Comparison of ENCODE assay signal across 8 cellular contexts in the genomic region with DNA sequence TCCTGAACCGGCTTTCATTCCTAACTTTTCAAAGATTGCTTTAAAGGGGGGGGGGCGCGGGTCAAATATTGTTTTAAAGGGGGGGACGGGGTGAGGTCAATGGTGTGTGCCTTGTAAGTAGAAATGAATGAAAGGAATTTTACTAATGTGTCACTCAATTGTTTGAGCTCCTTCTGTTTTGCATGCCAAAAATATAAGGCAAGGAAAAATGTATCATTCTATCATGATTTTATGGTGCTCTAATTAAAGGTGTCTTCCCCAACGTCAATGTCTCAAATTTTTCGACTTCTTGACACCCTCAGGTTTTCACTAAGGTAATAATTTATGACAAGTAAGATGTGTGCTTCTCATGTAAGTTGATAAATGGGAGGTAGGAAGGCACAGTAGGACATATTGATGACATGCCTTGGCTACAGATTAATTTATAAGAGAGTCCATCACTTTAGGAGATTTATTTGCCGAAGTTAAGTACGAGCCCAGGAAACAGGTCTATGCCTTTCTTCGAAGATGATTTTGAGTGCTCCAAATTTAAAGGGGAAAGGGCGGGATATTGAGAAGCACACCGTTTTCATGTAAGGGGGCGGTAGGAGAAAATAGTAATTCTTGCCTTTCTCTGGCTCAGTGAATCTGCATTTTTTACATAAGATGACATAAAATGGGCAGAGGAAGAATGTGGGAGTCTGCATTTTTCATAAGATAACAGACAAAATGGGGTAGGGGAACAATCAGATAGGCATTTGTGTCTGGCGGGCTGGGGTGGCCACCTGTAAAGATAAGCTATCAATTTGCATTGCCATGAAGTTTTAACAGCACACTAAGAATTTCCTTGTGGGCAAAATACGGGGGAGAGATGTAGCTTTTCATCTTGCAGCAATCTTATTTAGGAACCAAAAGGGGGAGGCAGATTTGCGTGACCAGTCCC. TPM values are rescaled to one million over a fixed set of nuclear protein-coding genes. Genes with fewer than 3 reads are reported as not detected.
A peak's percentile ranks its signal among the peaks of the same experiment; 100 is the strongest.
DNase-seq lines count a peak whose midpoint lies in the region; ATAC-seq and TF ChIP-seq lines count a peak whose summit lies in the region.

No MANE protein-coding gene starts in this region.

- intact Hi-C loops in breast epithelium (cut with DNase I; ENCODE audit: low total_unique reads): loop anchor here (5.0 kb wide), 1 partner anchor 138 kb away; no protein-coding TSS in a partner anchor

- H3K36me3 ChIP-seq in breast epithelium (no peaks in the 10 kb centered on the region), mesodermal cell (ENCODE audit: control insufficient read depth, insufficient read depth, low read length) (peaks cover 4% of the 10 kb centered on the region)

- H3K36me3 Mint-ChIP-seq in stimulated activated naive CD8-positive, alpha-beta T cell treated with anti-CD3 and anti-CD28 coated beads, Interleukin-15, Interleukin-2, amounts not matched to agents 100 ng/mL and 50 ng/mL, for 24 hours (ENCODE audit: low read depth): peaks cover 7% of the 10 kb centered on the region

- no peaks in the 10 kb centered on the region for H3K27me3 Mint-ChIP-seq in stimulated activated naive CD8-positive, alpha-beta T cell treated with anti-CD3 and anti-CD28 coated beads, Interleukin-15, Interleukin-2, amounts not matched to agents 100 ng/mL and 50 ng/mL, for 24 hours

- H3K4me1 ChIP-seq in breast epithelium (peaks cover 0 to 6% of the 10 kb centered on the region in 2 donors), mesodermal cell (ENCODE audit: control insufficient read depth, insufficient read depth, low read length, poor library complexity, severe bottlenecking) (peaks cover 9% of the 10 kb centered on the region)

- 10 to 13% methylated on average over 9 of the region's 15 CpGs for WGBS in mesodermal cell (ENCODE audit: insufficient coverage in 2 of 2), 2 experiments

- H3K4me1 Mint-ChIP-seq in stimulated activated naive CD8-positive, alpha-beta T cell treated with anti-CD3 and anti-CD28 coated beads, Interleukin-15, Interleukin-2, amounts not matched to agents 100 ng/mL and 50 ng/mL, for 24 hours (ENCODE audit: low read depth): peaks cover 47% of the 10 kb centered on the region

- H3K4me3 ChIP-seq in breast epithelium: peak overlapping the region; percentile 68 to 99 (median 82)
- peak overlapping the region; percentile 94 for H3K4me3 ChIP-seq in mesodermal cell (ENCODE audit: extremely low read depth, insufficient read depth, low read length, poor library complexity, severe bottlenecking)

- DNase-seq in stimulated activated naive CD8-positive, alpha-beta T cell treated with anti-CD3 and anti-CD28 coated beads, Interleukin-15, Interleukin-2, amounts not matched to agents 100 U/mL and 50 U/mL, for 24 hours: no peak
- DNase-seq in breast epithelium (ENCODE audit: low spot score in 2 of 2) (no peak), NCI-H2029 (lab: John Stamatoyannopoulos, UW) (no peak), activated gamma-delta T cell (lab: John Stamatoyannopoulos, UW) (no peak)

- no peak for TF ChIP-seq POLR2A in breast epithelium (IDR thresholded peaks at IDR 0.05)

- H3K9me3 ChIP-seq in breast epithelium (no peaks in the 10 kb centered on the region), mesodermal cell (ENCODE audit: control insufficient read depth, low read length) (peaks cover 7% of the 10 kb centered on the region)

- peak overlapping the region; percentile 100 for H3K4me3 Mint-ChIP-seq in stimulated activated naive CD8-positive, alpha-beta T cell treated with anti-CD3 and anti-CD28 coated beads, Interleukin-15, Interleukin-2, amounts not matched to agents 100 ng/mL and 50 ng/mL, for 24 hours

- no peak for TF ChIP-seq CTCF in breast epithelium (IDR thresholded peaks at IDR 0.05)

- peak overlapping the region; percentile 93 to 96 for H3K27ac ChIP-seq in breast epithelium
- H3K27ac ChIP-seq in mesodermal cell (ENCODE audit: low read depth, low read length, severe bottlenecking): peak overlapping the region; percentile 83

- H3K27me3 ChIP-seq in breast epithelium: no peaks in the 10 kb centered on the region

- H3K27ac Mint-ChIP-seq in stimulated activated naive CD8-positive, alpha-beta T cell treated with anti-CD3 and anti-CD28 coated beads, Interleukin-15, Interleukin-2, amounts not matched to agents 100 ng/mL and 50 ng/mL, for 24 hours: peak overlapping the region; percentile 98

- no peaks in the 10 kb centered on the region for H3K9me3 Mint-ChIP-seq in stimulated activated naive CD8-positive, alpha-beta T cell treated with anti-CD3 and anti-CD28 coated beads, Interleukin-15, Interleukin-2, amounts not matched to agents 100 ng/mL and 50 ng/mL, for 24 hours

- ATAC-seq in stimulated activated naive CD8-positive, alpha-beta T cell treated with anti-CD3 and anti-CD28 coated beads, Interleukin-15, Interleukin-2, amounts not matched to agents 100 U/mL and 50 U/mL, for 24 hours: no peak
- no peak for ATAC-seq in HG03095 (IDR thresholded peaks at IDR 0.05; ENCODE audit: unreplicated experiment)
- ATAC-seq in HG02642 (IDR thresholded peaks at IDR 0.05; ENCODE audit: poor library complexity, unreplicated experiment): no peak

RNA-seq across cellular contexts. Expression of a gene that starts 1.2 kb away (rescaled TPM):
- total RNA-seq in breast epithelium: 10 to 100 TPM; 39.8 to 75.2 (median 49.8) TPM
- polyA plus RNA-seq in mesodermal cell (2013, experiment 1 of 2): 26.8 TPM
- 29.2 TPM for polyA plus RNA-seq in mesodermal cell (2013, experiment 2 of 2)
